ENCODE assay signal across 15 cellular contexts in genomic region chr5:173670130-173670591, GRCh38. TPM values are rescaled to one million over a fixed set of nuclear protein-coding genes. Genes with fewer than 3 reads are reported as not detected.
DNase-seq lines count a peak whose midpoint lies in the region; ATAC-seq, FAIRE-seq and TF ChIP-seq lines count a peak whose summit lies in the region.
"Had no signal": no experiment of that assay in that cellular context is flagged by ENCODE, and none has a peak within 500 bp of the region (broad histone marks: within the 10 kb centered on the region; RNA-seq: fewer than 3 reads in every experiment).

No MANE protein-coding gene starts in this region.

- H4K20me1 ChIP-seq in Karpas-422 (ENCODE audit: insufficient read depth, low read depth, low read length) (no peaks in the 10 kb centered on the region), endothelial cell of umbilical vein (replicated peaks; ENCODE audit: control insufficient read depth, extremely low read depth, insufficient read depth, low read length) (no peaks in the 10 kb centered on the region), osteoblast (ENCODE audit: insufficient read depth, low read length) (no peaks in the 10 kb centered on the region)

- H2AFZ ChIP-seq in Karpas-422 (ENCODE audit: low read length) (no peak overlapping the region), endothelial cell of umbilical vein (ENCODE audit: low read depth, low read length) (no peak overlapping the region), osteoblast (ENCODE audit: low read length) (no peak overlapping the region)

- H3K27me3 ChIP-seq in Karpas-422 (ENCODE audit: low read length), result no peaks in the 10 kb centered on the region
- peaks cover 0 to 6% of the 10 kb centered on the region in 2 experiments for H3K27me3 ChIP-seq in endothelial cell of umbilical vein (ENCODE audit: control insufficient read depth in 2 of 2, insufficient read depth in 2 of 2, low read length in 2 of 2)
- peaks cover 7% of the 10 kb centered on the region for H3K27me3 ChIP-seq in osteoblast (ENCODE audit: insufficient read depth, low read length)

- H3K36me3 ChIP-seq in Karpas-422 (ENCODE audit: insufficient read depth, low read length) (no peaks in the 10 kb centered on the region), endothelial cell of umbilical vein (ENCODE audit: control insufficient read depth in 2 of 2, extremely low read depth in 1 of 2, insufficient read depth in 2 of 2, low read length in 2 of 2) (no peaks in the 10 kb centered on the region), osteoblast (ENCODE audit: insufficient read depth, low read length) (no peaks in the 10 kb centered on the region)
- H3K36me3 ChIP-seq: HAP-1 had no signal

- no peaks in the 10 kb centered on the region for H3K4me1 ChIP-seq in A549
- H3K4me1 ChIP-seq in Karpas-422 (ENCODE audit: low read length), result peaks cover 27% of the 10 kb centered on the region
- no peaks in the 10 kb centered on the region for H3K4me1 ChIP-seq in endothelial cell of umbilical vein (ENCODE audit: control insufficient read depth, extremely low read depth, insufficient read depth, low read length)
- H3K4me1 ChIP-seq in osteoblast (ENCODE audit: insufficient read depth, low read length), result peaks cover 13% of the 10 kb centered on the region
- H3K4me1 ChIP-seq: HAP-1 had no signal

- TF ChIP-seq EP300 in A549 (IDR thresholded peaks at IDR 0.05), result no peak

- H3K9ac ChIP-seq in Karpas-422 (ENCODE audit: low read length) (no peak overlapping the region), endothelial cell of umbilical vein (replicated peaks; ENCODE audit: extremely low read depth, insufficient read depth, low read length) (no peak overlapping the region)

- no peaks in the 10 kb centered on the region for H3K79me2 ChIP-seq in Karpas-422 (ENCODE audit: low read length)
- H3K79me2 ChIP-seq in endothelial cell of umbilical vein (ENCODE audit: control insufficient read depth, insufficient read depth, low read length), result no peaks in the 10 kb centered on the region
- no peaks in the 10 kb centered on the region for H3K79me2 ChIP-seq in osteoblast (ENCODE audit: insufficient read depth, low read length)

- no TSS peak for BruUV-seq in endothelial cell of umbilical vein (replicated peaks; lab: Mats Ljungman, UMichigan)

- CTCF ChIA-PET in A549 (lab: Yijun Ruan, JAX), result interaction anchor here (1.1 kb wide), 1 partner anchor 14 kb away, joined by 3 read pairs; no protein-coding TSS in a partner anchor
- CTCF ChIA-PET in endothelial cell of umbilical vein (lab: Charles Lee), result interaction anchor here (1.0 to 1.4 kb wide), 3 partner anchors 44 to 255 kb away, joined by 3 to 4 read pairs (median 3); no protein-coding TSS in a partner anchor

- no peak for DNase-seq in A549 (ENCODE audit: low read depth in 1 of 2, low spot score in 1 of 2)
- DNase-seq in Karpas-422, result no peak
- peak; percentile 36 for DNase-seq in endothelial cell of umbilical vein (ENCODE audit: low read depth, low spot score)
- no peak for DNase-seq in osteoblast (ENCODE audit: insufficient read length, low spot score, missing footprints)
- no peak for DNase-seq in stimulated activated CD4-positive, alpha-beta T cell treated with anti-CD3 and anti-CD28 coated beads, Interleukin-15, amount 100 ng/mL, for 24 hours
- DNase-seq in NCI-H1930 (lab: John Stamatoyannopoulos, UW), result no peak
- no peak for DNase-seq in NCI-H82 treated with DMSO at 0.1 percent for 48 hours (lab: John Stamatoyannopoulos, UW; ENCODE audit: unreplicated experiment)
- DNase-seq in NCI-H748 (lab: John Stamatoyannopoulos, UW; ENCODE audit: unreplicated experiment), result no peak
- DNase-seq: activated CD8-positive, alpha-beta memory T cell treated with anti-CD3 and anti-CD28 coated beads, Interleukin-2, amount 50 U/mL, for 4 hours; aorta; MV-4-11; NCI-H69; stimulated activated naive CD4-positive, alpha-beta T cell treated with Interleukin-2 at 50 U/mL for 16 hours; T-helper 1 cell had no signal

- H3K27ac ChIP-seq in A549 (peak overlapping the region in 1 of 2 experiments; percentile 26; a peak in 1 of 6 replicates), Karpas-422 (ENCODE audit: low read length) (no peak overlapping the region), endothelial cell of umbilical vein (ENCODE audit: insufficient read depth, low read depth, low read length) (no peak overlapping the region), osteoblast (ENCODE audit: low read depth, low read length) (no peak overlapping the region)

- no peak for TF ChIP-seq CTCF in A549 (IDR thresholded peaks at IDR 0.05)
- TF ChIP-seq CTCF in endothelial cell of umbilical vein (IDR thresholded peaks at IDR 0.05; ENCODE audit: extremely low read depth in 1 of 2, insufficient read depth in 1 of 2, low read depth in 1 of 2, low read length in 2 of 2), result no peak
- TF ChIP-seq CTCF in osteoblast (IDR thresholded peaks at IDR 0.05; ENCODE audit: extremely low read depth, low read depth, low read length), result no peak

- WGBS in A549 (ENCODE audit: missing lambda C conversion rate), result 69% methylated on average over 3 of the region's 3 CpGs

- TF ChIP-seq POLR2A in A549 (IDR thresholded peaks at IDR 0.05; ENCODE audit: low read length) (no peak), endothelial cell of umbilical vein (IDR thresholded peaks at IDR 0.05; ENCODE audit: low read depth, low read length) (no peak)

- POLR2A ChIA-PET in A549 (lab: Yijun Ruan, JAX), result no interaction called here
- POLR2A ChIA-PET in endothelial cell of umbilical vein (lab: Charles Lee), result no interaction called here

- dilution Hi-C loops in endothelial cell of umbilical vein (cut with MboI; ENCODE audit: extremely low pct_ligation_motif_present, low sequenced_read_pairs), result no loop called here

- H3K4me2 ChIP-seq in A549 (no peak overlapping the region), Karpas-422 (ENCODE audit: low read depth, low read length, poor library complexity, severe bottlenecking) (peak overlapping the region; percentile 20), endothelial cell of umbilical vein (ENCODE audit: insufficient read depth, low read length) (no peak overlapping the region), osteoblast (ENCODE audit: insufficient read depth, low read length) (peak overlapping the region; percentile 61)

- no peaks in the 10 kb centered on the region for H3K9me2 ChIP-seq in Karpas-422 (replicated peaks; ENCODE audit: insufficient read depth, low read length)

- intact Hi-C loops in endothelial cell of umbilical vein (cut with micrococcal nuclease), result no loop called here

- peaks cover 11% of the 10 kb centered on the region; the same call in 1 of the 3 replicates for H3K9me3 ChIP-seq in A549
- peaks cover 2% of the 10 kb centered on the region; the same call in 1 of the 2 replicates for H3K9me3 ChIP-seq in Karpas-422 (ENCODE audit: low read length)
- H3K9me3 ChIP-seq in endothelial cell of umbilical vein (replicated peaks; ENCODE audit: control insufficient read depth, insufficient read depth, low read length), result no peaks in the 10 kb centered on the region
- H3K9me3 ChIP-seq in osteoblast (ENCODE audit: low read depth, low read length), result peaks cover 2% of the 10 kb centered on the region
- H3K9me3 ChIP-seq: HAP-1 had no signal

- no peak for ATAC-seq in A549

- no peaks in the 10 kb centered on the region for H3K9me1 ChIP-seq in endothelial cell of umbilical vein (replicated peaks; ENCODE audit: control insufficient read depth, extremely low read depth, insufficient read depth, low read length)

- FAIRE-seq in A549 (lab: Jason Lieb, UNC) (peak; percentile 32), endothelial cell of umbilical vein (lab: Jason Lieb, UNC) (no peak)

- TF ChIP-seq RAD21 in A549 (conservative IDR thresholded peaks at IDR 0.05 in 1 of 2, IDR thresholded peaks at IDR 0.05 in 1 of 2), result no peak

- no peak overlapping the region for H3K4me3 ChIP-seq in A549
- no peak overlapping the region for H3K4me3 ChIP-seq in Karpas-422 (ENCODE audit: low read length)
- H3K4me3 ChIP-seq in endothelial cell of umbilical vein (replicated peaks in 1 of 3; ENCODE audit: insufficient read depth in 1 of 3, low read depth in 1 of 3, low read length in 3 of 3), result no peak overlapping the region
- no peak overlapping the region for H3K4me3 ChIP-seq in osteoblast (ENCODE audit: insufficient read depth, low read length)
- H3K4me3 ChIP-seq: HAP-1 had no signal

TF ChIP-seq in A549, 52 proteins besides CTCF, POLR2A, EP300 and RAD21 (continues in another document):
- no peak for TF ChIP-seq HOXB13 (CRISPR knock-in tag; IDR thresholded peaks at IDR 0.05; ENCODE audit: low read depth)
- no peak for TF ChIP-seq JUNB (IDR thresholded peaks at IDR 0.05)
- no peak for TF ChIP-seq HDAC2 (IDR thresholded peaks at IDR 0.05)
- no peak for TF ChIP-seq ZNF302 (CRISPR knock-in tag; IDR thresholded peaks at IDR 0.05)
- TF ChIP-seq BHLHE40 (IDR thresholded peaks at IDR 0.05; ENCODE audit: low read depth, low read length), result no peak

TF ChIP-seq in endothelial cell of umbilical vein, 7 proteins besides CTCF, POLR2A, EP300 and RAD21 (continues in another document):
- TF ChIP-seq MYC (IDR thresholded peaks at IDR 0.05; ENCODE audit: low read depth, low read length), result no peak
- no peak for TF ChIP-seq EZH2 (IDR thresholded peaks at IDR 0.05; ENCODE audit: borderline replicate concordance, low read depth, low read length, severe bottlenecking)
- TF ChIP-seq FOS (IDR thresholded peaks at IDR 0.05; ENCODE audit: borderline replicate concordance, insufficient read depth, low read length), result no peak
- TF ChIP-seq, protein P1, sequence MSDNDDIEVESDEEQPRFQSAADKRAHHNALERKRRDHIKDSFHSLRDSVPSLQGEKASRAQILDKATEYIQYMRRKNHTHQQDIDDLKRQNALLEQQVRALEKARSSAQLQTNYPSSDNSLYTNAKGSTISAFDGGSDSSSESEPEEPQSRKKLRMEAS (IDR thresholded peaks at IDR 0.05; ENCODE audit: insufficient read depth, insufficient read length), result no peak
- no peak for TF ChIP-seq JUN (IDR thresholded peaks at IDR 0.05; ENCODE audit: borderline replicate concordance, insufficient read depth, insufficient read length, low read depth)

RNA-seq across cellular contexts. Expression of gene BOD1, which starts 53.7 kb away (rescaled TPM):
- polyA plus RNA-seq in A549 (2011; rRNA removed) (95.1 and 102 TPM in 2 replicates), A549 (2017; fragmentation: RNase III; extraction: RNeasy Plus Mini Kit Qiagen cat#74134 plus additional on column Dnase treatment) (59.1 to 63.8 TPM (median 59.6 TPM) in 3 replicates), endothelial cell of umbilical vein (44.4 and 57.6 TPM in 2 replicates)
- 50.2 and 50.9 TPM in 2 replicates for polyA plus RNA-seq in A549 (2012; cell fraction: cytosol; rRNA removed)
- 34.5 and 40.0 TPM in 2 replicates for polyA plus RNA-seq in A549 (2012; cell fraction: nucleus; rRNA removed)
- polyA minus RNA-seq in A549 (2011; rRNA and poly(A)+ RNA removed), result 43.2 and 55.0 TPM in 2 replicates
- total RNA-seq in Karpas-422 (2014; rRNA removed; shearing (Covaris generic); ENCODE audit: low replicate concordance), result 28.4 and 30.0 TPM in 2 replicates
- total RNA-seq in endothelial cell of umbilical vein (55.0 and 62.4 TPM in 2 replicates), osteoblast (90.5 and 91.6 TPM in 2 replicates)
- polyA plus RNA-seq in endothelial cell of umbilical vein (2011; cell fraction: cytosol; rRNA removed), result 53.9 and 75.2 TPM in 2 replicates
- 111 and 112 TPM in 2 replicates for polyA plus RNA-seq in endothelial cell of umbilical vein (2011; cell fraction: nucleus; rRNA removed)
- polyA plus RNA-seq in endothelial cell of umbilical vein (2012), result 51.2 and 59.9 TPM in 2 replicates
- polyA minus RNA-seq in endothelial cell of umbilical vein, result 41.1 and 56.7 TPM in 2 replicates
- 20.9 TPM for polyA minus RNA-seq in endothelial cell of umbilical vein (2011; cell fraction: cytosol; rRNA and poly(A)+ RNA removed)
- polyA minus RNA-seq in endothelial cell of umbilical vein (2011; cell fraction: nucleus; rRNA and poly(A)+ RNA removed), result 30.0 and 32.3 TPM in 2 replicates

Comparison
In these comparisons a context has a peak if more than half of its experiments do, and no peak if none do; other contexts are left out.
1. H3K4me2 ChIP-seq: peak in Karpas-422 (single experiment) and osteoblast (single experiment); none in A549 (single experiment) and endothelial cell of umbilical vein (single experiment).